Comparison of ENCODE assay signal across 1 cellular context in the genomic region with DNA sequence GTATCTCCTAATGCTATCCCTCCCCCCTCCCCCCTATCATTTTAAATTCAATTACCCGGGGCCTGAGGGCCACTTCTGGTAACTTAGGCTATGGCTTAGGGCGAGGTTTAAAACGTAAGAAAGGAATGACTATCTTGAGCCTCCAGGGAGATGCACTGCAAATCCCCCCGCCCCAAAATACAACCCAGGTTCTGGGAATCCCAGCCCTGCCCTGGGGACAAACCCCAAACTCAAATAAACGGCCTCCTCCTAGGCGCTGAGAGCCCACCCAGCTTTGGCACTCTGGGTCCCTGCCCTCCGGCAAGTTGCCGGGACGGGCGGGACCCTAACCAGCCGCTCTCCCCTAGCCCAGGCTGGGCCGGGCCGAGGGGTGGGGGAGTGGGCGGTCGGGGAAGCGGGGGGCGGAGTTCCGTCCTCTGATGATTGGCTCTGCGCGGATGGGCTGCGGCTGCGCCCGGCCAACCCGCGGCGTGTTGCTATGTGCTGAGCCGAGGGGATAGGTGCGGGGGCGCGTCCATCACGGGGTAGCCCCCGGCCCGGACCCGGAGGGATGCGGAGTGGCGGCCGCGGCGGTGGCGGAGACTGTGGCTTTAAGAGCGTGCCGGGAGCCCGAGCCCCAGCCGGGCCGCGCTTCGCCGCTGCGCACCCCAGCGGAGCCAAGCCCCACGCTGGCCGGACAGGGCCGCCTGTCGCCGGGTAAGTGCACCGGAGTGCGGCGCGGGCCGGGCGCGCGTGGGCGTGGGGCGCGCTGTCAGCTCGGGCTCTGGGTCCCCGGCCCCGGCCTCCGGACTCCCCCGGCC.
TF ChIP-seq lines count a peak whose summit lies in the region.

A gene with protein sequence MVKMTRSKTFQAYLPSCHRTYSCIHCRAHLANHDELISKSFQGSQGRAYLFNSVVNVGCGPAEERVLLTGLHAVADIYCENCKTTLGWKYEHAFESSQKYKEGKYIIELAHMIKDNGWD (plus strand): TSS at position 527 of the 800 bp plus-strand sequence. CDS start 21,755 bp downstream, outside the sequence.

TF ChIP-seq in HEK293, 187 proteins besides CTCF, POLR2A, EP300 and RAD21 (continued from another document):
- TF ChIP-seq, protein P1, sequence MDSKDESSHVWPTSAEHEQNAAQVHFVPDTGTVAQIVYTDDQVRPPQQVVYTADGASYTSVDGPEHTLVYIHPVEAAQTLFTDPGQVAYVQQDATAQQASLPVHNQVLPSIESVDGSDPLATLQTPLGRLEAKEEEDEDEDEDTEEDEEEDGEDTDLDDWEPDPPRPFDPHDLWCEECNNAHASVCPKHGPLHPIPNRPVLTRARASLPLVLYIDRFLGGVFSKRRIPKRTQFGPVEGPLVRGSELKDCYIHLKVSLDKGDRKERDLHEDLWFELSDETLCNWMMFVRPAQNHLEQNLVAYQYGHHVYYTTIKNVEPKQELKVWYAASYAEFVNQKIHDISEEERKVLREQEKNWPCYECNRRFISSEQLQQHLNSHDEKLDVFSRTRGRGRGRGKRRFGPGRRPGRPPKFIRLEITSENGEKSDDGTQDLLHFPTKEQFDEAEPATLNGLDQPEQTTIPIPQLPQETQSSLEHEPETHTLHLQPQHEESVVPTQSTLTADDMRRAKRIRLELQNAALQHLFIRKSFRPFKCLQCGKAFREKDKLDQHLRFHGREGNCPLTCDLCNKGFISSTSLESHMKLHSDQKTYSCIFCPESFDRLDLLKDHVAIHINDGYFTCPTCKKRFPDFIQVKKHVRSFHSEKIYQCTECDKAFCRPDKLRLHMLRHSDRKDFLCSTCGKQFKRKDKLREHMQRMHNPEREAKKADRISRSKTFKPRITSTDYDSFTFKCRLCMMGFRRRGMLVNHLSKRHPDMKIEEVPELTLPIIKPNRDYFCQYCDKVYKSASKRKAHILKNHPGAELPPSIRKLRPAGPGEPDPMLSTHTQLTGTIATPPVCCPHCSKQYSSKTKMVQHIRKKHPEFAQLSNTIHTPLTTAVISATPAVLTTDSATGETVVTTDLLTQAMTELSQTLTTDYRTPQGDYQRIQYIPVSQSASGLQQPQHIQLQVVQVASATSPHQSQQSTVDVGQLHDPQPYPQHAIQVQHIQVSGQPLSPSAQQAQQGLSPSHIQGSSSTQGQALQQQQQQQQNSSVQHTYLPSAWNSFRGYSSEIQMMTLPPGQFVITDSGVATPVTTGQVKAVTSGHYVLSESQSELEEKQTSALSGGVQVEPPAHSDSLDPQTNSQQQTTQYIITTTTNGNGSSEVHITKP (tag by site-specific recombination; IDR thresholded peaks at IDR 0.05) = peak; percentile 41
- peak; percentile 70 for TF ChIP-seq KLF8 (tag by site-specific recombination; IDR thresholded peaks at IDR 0.05)
- TF ChIP-seq ZXDB (tag by site-specific recombination; IDR thresholded peaks at IDR 0.05) = no peak
- TF ChIP-seq ZNF621 (tag by site-specific recombination; IDR thresholded peaks at IDR 0.05) = no peak
- TF ChIP-seq ZFHX2 (tag by site-specific recombination; conservative IDR thresholded peaks at IDR 0.05) = peak; percentile 71
- TF ChIP-seq ZNF354C (tag by site-specific recombination; IDR thresholded peaks at IDR 0.05; ENCODE audit: borderline replicate concordance, low read depth) = no peak
- 0 out of 2 replicates have a peak, but pooled peaks have one; percentile 43 for TF ChIP-seq EGR2 (tag by site-specific recombination; IDR thresholded peaks at IDR 0.05; ENCODE audit: low read depth)
- TF ChIP-seq ZNF335 (tag by site-specific recombination; conservative IDR thresholded peaks at IDR 0.05) = peak; percentile 87
- TF ChIP-seq ZNF626 (tag by site-specific recombination; IDR thresholded peaks at IDR 0.05) = no peak
- TF ChIP-seq GLIS2 (tag by site-specific recombination; IDR thresholded peaks at IDR 0.05) = peak; percentile 49; the same call in 1 of the 2 replicates
- peak; percentile 21; the same call in 1 of the 2 replicates for TF ChIP-seq GLIS1 (tag by site-specific recombination; IDR thresholded peaks at IDR 0.05)
- TF ChIP-seq ZNF660 (tag by site-specific recombination; IDR thresholded peaks at IDR 0.05) = 0 out of 2 replicates have a peak, but pooled peaks have one; percentile 23
- no peak for TF ChIP-seq ZNF768 (tag by site-specific recombination; IDR thresholded peaks at IDR 0.05)
- TF ChIP-seq ZFP41 (tag by site-specific recombination; IDR thresholded peaks at IDR 0.05; ENCODE audit: borderline replicate concordance) = no peak
- TF ChIP-seq WT1 (tag by site-specific recombination; IDR thresholded peaks at IDR 0.05) = peak; percentile 53; the same call in 1 of the 2 replicates
- no peak for TF ChIP-seq ZNF16 (tag by site-specific recombination; IDR thresholded peaks at IDR 0.05; ENCODE audit: low read depth)
- TF ChIP-seq ZNF76 (tag by site-specific recombination; IDR thresholded peaks at IDR 0.05; ENCODE audit: borderline replicate concordance, low read depth) = 0 out of 2 replicates have a peak, but pooled peaks have one; percentile 18
- TF ChIP-seq, protein P2, sequence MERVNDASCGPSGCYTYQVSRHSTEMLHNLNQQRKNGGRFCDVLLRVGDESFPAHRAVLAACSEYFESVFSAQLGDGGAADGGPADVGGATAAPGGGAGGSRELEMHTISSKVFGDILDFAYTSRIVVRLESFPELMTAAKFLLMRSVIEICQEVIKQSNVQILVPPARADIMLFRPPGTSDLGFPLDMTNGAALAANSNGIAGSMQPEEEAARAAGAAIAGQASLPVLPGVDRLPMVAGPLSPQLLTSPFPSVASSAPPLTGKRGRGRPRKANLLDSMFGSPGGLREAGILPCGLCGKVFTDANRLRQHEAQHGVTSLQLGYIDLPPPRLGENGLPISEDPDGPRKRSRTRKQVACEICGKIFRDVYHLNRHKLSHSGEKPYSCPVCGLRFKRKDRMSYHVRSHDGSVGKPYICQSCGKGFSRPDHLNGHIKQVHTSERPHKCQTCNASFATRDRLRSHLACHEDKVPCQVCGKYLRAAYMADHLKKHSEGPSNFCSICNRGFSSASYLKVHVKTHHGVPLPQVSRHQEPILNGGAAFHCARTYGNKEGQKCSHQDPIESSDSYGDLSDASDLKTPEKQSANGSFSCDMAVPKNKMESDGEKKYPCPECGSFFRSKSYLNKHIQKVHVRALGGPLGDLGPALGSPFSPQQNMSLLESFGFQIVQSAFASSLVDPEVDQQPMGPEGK (tag by site-specific recombination; IDR thresholded peaks at IDR 0.05) = peak; percentile 93
- TF ChIP-seq ZNF214 (tag by site-specific recombination; IDR thresholded peaks at IDR 0.05; ENCODE audit: borderline replicate concordance) = no peak
- TF ChIP-seq ZNF585B (tag by site-specific recombination; IDR thresholded peaks at IDR 0.05) = no peak
- TF ChIP-seq ZNF157 (tag by site-specific recombination; IDR thresholded peaks at IDR 0.05) = no peak
- no peak for TF ChIP-seq BCL11B (tag by site-specific recombination; IDR thresholded peaks at IDR 0.05; ENCODE audit: low read depth)
- TF ChIP-seq ZNF701 (tag by site-specific recombination; IDR thresholded peaks at IDR 0.05) = no peak
- TF ChIP-seq, protein P3, sequence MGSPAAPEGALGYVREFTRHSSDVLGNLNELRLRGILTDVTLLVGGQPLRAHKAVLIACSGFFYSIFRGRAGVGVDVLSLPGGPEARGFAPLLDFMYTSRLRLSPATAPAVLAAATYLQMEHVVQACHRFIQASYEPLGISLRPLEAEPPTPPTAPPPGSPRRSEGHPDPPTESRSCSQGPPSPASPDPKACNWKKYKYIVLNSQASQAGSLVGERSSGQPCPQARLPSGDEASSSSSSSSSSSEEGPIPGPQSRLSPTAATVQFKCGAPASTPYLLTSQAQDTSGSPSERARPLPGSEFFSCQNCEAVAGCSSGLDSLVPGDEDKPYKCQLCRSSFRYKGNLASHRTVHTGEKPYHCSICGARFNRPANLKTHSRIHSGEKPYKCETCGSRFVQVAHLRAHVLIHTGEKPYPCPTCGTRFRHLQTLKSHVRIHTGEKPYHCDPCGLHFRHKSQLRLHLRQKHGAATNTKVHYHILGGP (tag by site-specific recombination; IDR thresholded peaks at IDR 0.05) = no peak
- TF ChIP-seq ZNF266 (tag by site-specific recombination; IDR thresholded peaks at IDR 0.05; ENCODE audit: low read depth) = no peak
- TF ChIP-seq KLF16 (tag by site-specific recombination; IDR thresholded peaks at IDR 0.05) = 0 out of 2 replicates have a peak, but pooled peaks have one; percentile 37
- peak; percentile 92 for TF ChIP-seq KLF1 (tag by site-specific recombination; IDR thresholded peaks at IDR 0.05)
- TF ChIP-seq, protein P4, sequence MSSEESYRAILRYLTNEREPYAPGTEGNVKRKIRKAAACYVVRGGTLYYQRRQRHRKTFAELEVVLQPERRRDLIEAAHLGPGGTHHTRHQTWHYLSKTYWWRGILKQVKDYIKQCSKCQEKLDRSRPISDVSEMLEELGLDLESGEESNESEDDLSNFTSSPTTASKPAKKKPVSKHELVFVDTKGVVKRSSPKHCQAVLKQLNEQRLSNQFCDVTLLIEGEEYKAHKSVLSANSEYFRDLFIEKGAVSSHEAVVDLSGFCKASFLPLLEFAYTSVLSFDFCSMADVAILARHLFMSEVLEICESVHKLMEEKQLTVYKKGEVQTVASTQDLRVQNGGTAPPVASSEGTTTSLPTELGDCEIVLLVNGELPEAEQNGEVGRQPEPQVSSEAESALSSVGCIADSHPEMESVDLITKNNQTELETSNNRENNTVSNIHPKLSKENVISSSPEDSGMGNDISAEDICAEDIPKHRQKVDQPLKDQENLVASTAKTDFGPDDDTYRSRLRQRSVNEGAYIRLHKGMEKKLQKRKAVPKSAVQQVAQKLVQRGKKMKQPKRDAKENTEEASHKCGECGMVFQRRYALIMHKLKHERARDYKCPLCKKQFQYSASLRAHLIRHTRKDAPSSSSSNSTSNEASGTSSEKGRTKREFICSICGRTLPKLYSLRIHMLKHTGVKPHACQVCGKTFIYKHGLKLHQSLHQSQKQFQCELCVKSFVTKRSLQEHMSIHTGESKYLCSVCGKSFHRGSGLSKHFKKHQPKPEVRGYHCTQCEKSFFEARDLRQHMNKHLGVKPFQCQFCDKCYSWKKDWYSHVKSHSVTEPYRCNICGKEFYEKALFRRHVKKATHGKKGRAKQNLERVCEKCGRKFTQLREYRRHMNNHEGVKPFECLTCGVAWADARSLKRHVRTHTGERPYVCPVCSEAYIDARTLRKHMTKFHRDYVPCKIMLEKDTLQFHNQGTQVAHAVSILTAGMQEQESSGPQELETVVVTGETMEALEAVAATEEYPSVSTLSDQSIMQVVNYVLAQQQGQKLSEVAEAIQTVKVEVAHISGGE (tag by site-specific recombination; conservative IDR thresholded peaks at IDR 0.05; ENCODE audit: low read depth) = 0 out of 2 replicates have a peak, but pooled peaks have one; percentile 22
- TF ChIP-seq, protein P5, sequence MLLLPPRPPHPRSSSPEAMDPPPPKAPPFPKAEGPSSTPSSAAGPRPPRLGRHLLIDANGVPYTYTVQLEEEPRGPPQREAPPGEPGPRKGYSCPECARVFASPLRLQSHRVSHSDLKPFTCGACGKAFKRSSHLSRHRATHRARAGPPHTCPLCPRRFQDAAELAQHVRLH (tag by site-specific recombination; IDR thresholded peaks at IDR 0.05) = no peak
- no peak for TF ChIP-seq MYNN (tag by site-specific recombination; IDR thresholded peaks at IDR 0.05; ENCODE audit: borderline replicate concordance)
- no peak for TF ChIP-seq ZNF302 (tag by site-specific recombination; IDR thresholded peaks at IDR 0.05; ENCODE audit: low read depth)
- no peak for TF ChIP-seq FEZF1 (tag by site-specific recombination; IDR thresholded peaks at IDR 0.05)
- peak; percentile 79; the same call in 1 of the 2 replicates for TF ChIP-seq ZNF610 (tag by site-specific recombination; IDR thresholded peaks at IDR 0.05; ENCODE audit: borderline replicate concordance)
- TF ChIP-seq ZBTB7A (tag by site-specific recombination; IDR thresholded peaks at IDR 0.05; ENCODE audit: low read depth) = peak; percentile 39; the same call in 1 of the 2 replicates
- TF ChIP-seq SP3 (tag by site-specific recombination; IDR thresholded peaks at IDR 0.05) = peak; percentile 91
- no peak for TF ChIP-seq ZNF473 (tag by site-specific recombination; IDR thresholded peaks at IDR 0.05)
- 0 out of 2 replicates have a peak, but pooled peaks have one; percentile 44 for TF ChIP-seq ZBTB48 (tag by site-specific recombination; IDR thresholded peaks at IDR 0.05)
- TF ChIP-seq KLF9 (tag by site-specific recombination; IDR thresholded peaks at IDR 0.05; ENCODE audit: low read depth) = peak; percentile 66; the same call in 1 of the 2 replicates
- no peak for TF ChIP-seq ZNF670 (tag by site-specific recombination; IDR thresholded peaks at IDR 0.05; ENCODE audit: low read depth)
- TF ChIP-seq SP2 (tag by site-specific recombination; IDR thresholded peaks at IDR 0.05) = peak; percentile 95
- peak; percentile 96 for TF ChIP-seq KLF10 (tag by site-specific recombination; IDR thresholded peaks at IDR 0.05)
TF ChIP-seq in HEK293: peak in this region for 24.
